In genomic region chr12:56333197-56333678, GRCh38 we compare ENCODE assay signal across 9 cellular contexts. TPM values are rescaled to one million over a fixed set of nuclear protein-coding genes. Genes with fewer than 3 reads are reported as not detected.
DNase-seq lines count a peak whose midpoint lies in the region; ATAC-seq, FAIRE-seq and TF ChIP-seq lines count a peak whose summit lies in the region.
"Had no signal": no experiment of that assay in that cellular context is flagged by ENCODE, and none has a peak within 500 bp of the region (broad histone marks: within the 10 kb centered on the region; RNA-seq: fewer than 3 reads in every experiment).

No MANE protein-coding gene starts in this region.

- SMC1A ChIA-PET in GM12878 (lab: Charles Lee; ENCODE audit: uncharacterized antibody, unreplicated experiment) = interaction anchor here (0.6 to 1.9 kb wide), 10 partner anchors 8 to 544 kb away, joined by 3 to 10 read pairs (median 3); partner anchors contain the start of genes CNPY2 and STAT2

- H3K79me2 ChIP-seq in GM12878 (ENCODE audit: control insufficient read depth, insufficient read depth, low read length) = peaks cover 14% of the 10 kb centered on the region

- H3K27ac Mint-ChIP-seq in HFFc6 (peak overlapping the region; percentile 99), type B pancreatic cell (peak overlapping the region; percentile 98)

- H2AFZ ChIP-seq in GM12878 (ENCODE audit: control insufficient read depth, low read depth, low read length) = peak overlapping the region; percentile 87

- DNase-seq in HFFc6 (no peak), GM12878 (ENCODE audit: low read depth, low spot score) (no peak), lower leg skin (ENCODE audit: low spot score in 2 of 2) (no peak), type B pancreatic cell (ENCODE audit: extremely low spot score, unreplicated experiment) (no peak), COLO829 (ENCODE audit: low spot score) (no peak), pons (ENCODE audit: low spot score) (no peak)
- no peak for DNase-seq in stimulated activated CD4-positive, alpha-beta T cell treated with anti-CD3 and anti-CD28 coated beads, Interleukin-4, amount 100 ng/mL, for 24 hours

- peak; percentile 41 for FAIRE-seq in GM12878 (lab: Jason Lieb, UNC)

- ATAC-seq in GM12878 = peak; percentile 28

- WGBS in GM12878 (ENCODE audit: insufficient coverage, insufficient replicate concordance, low lambda C conversion rate, missing lambda C conversion rate) = 4% methylated on average over 8 of the region's 8 CpGs
- 19% methylated on average over 8 of the region's 8 CpGs for whole genome bisulfite sequencing in lower leg skin, 2 donors

- H3K9me3 ChIP-seq in GM12878 (replicated peaks; ENCODE audit: control insufficient read depth, insufficient read depth, low read length) = no peaks in the 10 kb centered on the region

- TF ChIP-seq CTCF in 22Rv1 (IDR thresholded peaks at IDR 0.05) = no peak
- no peak for TF ChIP-seq CTCF in HFFc6 (IDR thresholded peaks at IDR 0.05)
- TF ChIP-seq CTCF in GM12878 (IDR thresholded peaks at IDR 0.05 in 2 of 3, conservative IDR thresholded peaks at IDR 0.05 in 1 of 3; ENCODE audit: control insufficient read depth in 2 of 3, extremely low read depth in 1 of 3, insufficient read depth in 1 of 3, low read depth in 3 of 3, low read length in 3 of 3) = no peak
- no peak for TF ChIP-seq CTCF in lower leg skin (IDR thresholded peaks at IDR 0.05)
- TF ChIP-seq CTCF in type B pancreatic cell (conservative IDR thresholded peaks at IDR 0.05) = no peak

- no peak for TF ChIP-seq EP300 in GM12878 (IDR thresholded peaks at IDR 0.05; ENCODE audit: borderline replicate concordance in 1 of 2, control insufficient read depth in 1 of 2, low read depth in 2 of 2, low read length in 2 of 2)

- POLR2A ChIA-PET in GM12878 (lab: Charles Lee) = interaction anchor here (0.5 to 11.4 kb wide), 14 partner anchors 11 to 129 kb away, joined by 3 to 140 read pairs (median 3); partner anchors contain the start of genes ANKRD52, APOF, CNPY2 and STAT2

- peak overlapping the region; percentile 94 for H3K4me2 ChIP-seq in GM12878 (ENCODE audit: control insufficient read depth, insufficient read depth)

- no peaks in the 10 kb centered on the region for H3K27me3 ChIP-seq in GM12878 (replicated peaks in 1 of 2; ENCODE audit: control insufficient read depth in 2 of 2, insufficient read depth in 2 of 2, low read length in 1 of 2)

- H3K4me1 ChIP-seq in GM12878 (ENCODE audit: control insufficient read depth, insufficient read depth, low read length) = peaks cover 19% of the 10 kb centered on the region

- intact Hi-C loops in GM12878 (cut with micrococcal nuclease; ENCODE audit: unreplicated experiment) = loop anchor here (1.0 to 5.0 kb wide), 2 partner anchors 27 to 129 kb away; partner anchors contain the start of gene STAT2
- intact Hi-C loops in lower leg skin (cut with DNase I; ENCODE audit: low total_unique reads) = no loop called here

- no peaks in the 10 kb centered on the region for H3K36me3 Mint-ChIP-seq in HFFc6 (ENCODE audit: low read depth)
- H3K36me3 Mint-ChIP-seq in type B pancreatic cell = peaks cover 4% of the 10 kb centered on the region

- peaks cover 10% of the 10 kb centered on the region for H3K27me3 Mint-ChIP-seq in HFFc6 (ENCODE audit: insufficient read depth)
- no peaks in the 10 kb centered on the region for H3K27me3 Mint-ChIP-seq in type B pancreatic cell

- peak overlapping the region; percentile 86 for H3K27ac ChIP-seq in 22Rv1
- peak overlapping the region; percentile 99 for H3K27ac ChIP-seq in GM12878 (ENCODE audit: control insufficient read depth, insufficient read depth)

- no peaks in the 10 kb centered on the region for H3K9me3 Mint-ChIP-seq in HFFc6
- H3K9me3 Mint-ChIP-seq in type B pancreatic cell = no peaks in the 10 kb centered on the region

- TF ChIP-seq RAD21 in GM12878 (IDR thresholded peaks at IDR 0.05; ENCODE audit: insufficient read depth, low read depth, low read length) = no peak

- no peaks in the 10 kb centered on the region for H4K20me1 ChIP-seq in GM12878 (ENCODE audit: control insufficient read depth, insufficient read depth)

- TSS peak; percentile 89 for BruUV-seq in GM12878 (replicated peaks; lab: Mats Ljungman, UMichigan)

- H3K4me3 ChIP-seq in GM12878 (peak overlapping the region; percentile 95), lower leg skin (ENCODE audit: low read depth, poor library complexity, severe bottlenecking) (peak overlapping the region; percentile 21)

- H3K4me3 Mint-ChIP-seq in HFFc6 = peak overlapping the region; percentile 96
- peak overlapping the region; percentile 97 for H3K4me3 Mint-ChIP-seq in type B pancreatic cell

- H3K36me3 ChIP-seq in GM12878 (ENCODE audit: control insufficient read depth in 2 of 2, insufficient read depth in 2 of 2, low read length in 1 of 2) = no peaks in the 10 kb centered on the region

- H3K9ac ChIP-seq in GM12878 (ENCODE audit: control insufficient read depth, insufficient read depth, low read length) = peak overlapping the region; percentile 99

- TF ChIP-seq POLR2A in GM12878 (IDR thresholded peaks at IDR 0.05; ENCODE audit: low read depth, low read length) (peak; percentile 22; the same call in 1 of the 2 replicates), lower leg skin (IDR thresholded peaks at IDR 0.05) (no peak)

- RAD21 ChIA-PET in GM12878 (lab: Charles Lee; ENCODE audit: unreplicated experiment) = interaction anchor here (0.8 to 2.2 kb wide), 6 partner anchors 18 to 131 kb away, joined by 3 to 18 read pairs (median 6); partner anchors contain the start of genes CNPY2, STAT2 and TIMELESS

- peaks cover 22% of the 10 kb centered on the region for H3K4me1 Mint-ChIP-seq in HFFc6 (ENCODE audit: low read depth)
- H3K4me1 Mint-ChIP-seq in type B pancreatic cell (ENCODE audit: unreplicated experiment) = peaks cover 16% of the 10 kb centered on the region

- CTCF ChIA-PET in GM12878 (lab: Yijun Ruan, JAX) = interaction anchor here (0.5 to 1.8 kb wide), 10 partner anchors 18 to 1044 kb away, joined by 3 to 20 read pairs (median 3); partner anchors contain the start of genes CNPY2, CS and STAT2

- in situ Hi-C loops in GM12878 (cut with MboI) = no loop called here

RNA-seq across cellular contexts. Expression of gene PAN2, which starts 0.6 kb away (rescaled TPM):
- 10 to 100 TPM in 5 of 6 experiments, 1 to 10 TPM in 1; 9.0 to 16.7 (median 14.6) TPM for total RNA-seq in HFFc6 (2021; fragmentation: NEBNext Ultra II Directional; extraction: Animal tissue kit (Norgen Biotek cat#: 25700))
- total RNA-seq in GM12878 (2013; cell fraction: nucleolus; rRNA removed) = 244 and 269 TPM in 2 replicates
- total RNA-seq in GM12878 (2014; rRNA removed) (33.7 and 36.4 TPM in 2 replicates), GM12878 (2014; rRNA removed; fragmentation: Illumina TruSeq; extraction: Trizol) (20.2 and 22.3 TPM in 2 replicates), GM12878 (2021) (41.2 and 41.7 TPM in 2 replicates), lower leg skin (10 to 100 TPM; 24.2 to 60.1 (median 28.9) TPM), type B pancreatic cell (ENCODE audit: low replicate concordance) (58.3 and 77.5 TPM in 2 replicates)
- 51.4 TPM for polyA plus RNA-seq in GM12878 (2011; ENCODE audit: low read depth)
- polyA plus RNA-seq in GM12878 (2011; rRNA removed) (61.8 and 64.5 TPM in 2 replicates), GM12878 (2014; fragmentation: Illumina TruSeq; extraction: Trizol) (37.0 and 46.7 TPM in 2 replicates), GM12878 (2014; fragmentation: Nextera tagmentation; extraction: Ambion mirVana) (10 to 100 TPM; 14.4 to 14.5 TPM), GM12878 (2014; rRNA removed) (41.5 and 42.4 TPM in 2 replicates), GM12878 (2016; fragmentation: Nextera tagmentation; extraction: Ambion mirVana) (10 to 100 TPM; 25.9 to 33.4 TPM)
- 37.7 and 38.3 TPM in 2 replicates for polyA plus RNA-seq in GM12878 (2011; cell fraction: cytosol; rRNA removed)
- polyA plus RNA-seq in GM12878 (2011; cell fraction: nucleus; rRNA removed) = 574 and 803 TPM in 2 replicates
- 60.8 and 71.0 TPM in 2 replicates for polyA plus RNA-seq in GM12878 (2012)
- polyA minus RNA-seq in GM12878 (2011; rRNA and poly(A)+ RNA removed) = 40.8 and 56.2 TPM in 2 replicates
- polyA minus RNA-seq in GM12878 (2011; cell fraction: cytosol; rRNA and poly(A)+ RNA removed) = 11.8 and 12.9 TPM in 2 replicates
- 95.8 and 97.1 TPM in 2 replicates for polyA minus RNA-seq in GM12878 (2011; cell fraction: nucleus; rRNA and poly(A)+ RNA removed)

RNA-seq across cellular contexts. Expression of gene IL23A, which starts 5.4 kb away (rescaled TPM):
- under 1 TPM in 1 of 6 experiments, not detected in 5; 0.38 TPM for total RNA-seq in HFFc6 (2021; fragmentation: NEBNext Ultra II Directional; extraction: Animal tissue kit (Norgen Biotek cat#: 25700))
- 2.9 and 3.3 TPM in 2 replicates for total RNA-seq in GM12878 (2013; cell fraction: nucleolus; rRNA removed)
- total RNA-seq in GM12878 (2014; rRNA removed) = 4.2 and 5.7 TPM in 2 replicates
- 4.7 and 5.6 TPM in 2 replicates for total RNA-seq in GM12878 (2014; rRNA removed; fragmentation: Illumina TruSeq; extraction: Trizol)
- 4.3 and 4.7 TPM in 2 replicates for total RNA-seq in GM12878 (2021)
- polyA plus RNA-seq in GM12878 (2011; ENCODE audit: low read depth) = 5.7 TPM
- polyA plus RNA-seq in GM12878 (2011; rRNA removed) = 3.3 and 4.0 TPM in 2 replicates
- polyA plus RNA-seq in GM12878 (2011; cell fraction: cytosol; rRNA removed) = 3.0 and 3.3 TPM in 2 replicates
- polyA plus RNA-seq in GM12878 (2011; cell fraction: nucleus; rRNA removed) = 2.2 and 3.0 TPM in 2 replicates
- 6.0 and 6.3 TPM in 2 replicates for polyA plus RNA-seq in GM12878 (2012)
- 1.6 and 5.7 TPM in 2 replicates for polyA plus RNA-seq in GM12878 (2014; fragmentation: Illumina TruSeq; extraction: Trizol)
- 10 to 100 TPM in 1 of 2 experiments, 1 to 10 TPM in 1; 7.7 to 11.1 TPM for polyA plus RNA-seq in GM12878 (2014; fragmentation: Nextera tagmentation; extraction: Ambion mirVana)
- 9.9 and 10.8 TPM in 2 replicates for polyA plus RNA-seq in GM12878 (2014; rRNA removed)
- polyA plus RNA-seq in GM12878 (2016; fragmentation: Nextera tagmentation; extraction: Ambion mirVana) = 1 to 10 TPM; 4.4 to 5.6 TPM
- polyA minus RNA-seq in GM12878 (2011; rRNA and poly(A)+ RNA removed) = 1.3 TPM in 1 of 2 replicates, not detected in the other
- 0.94 and 1.2 TPM in 2 replicates for polyA minus RNA-seq in GM12878 (2011; cell fraction: cytosol; rRNA and poly(A)+ RNA removed)
- polyA minus RNA-seq in GM12878 (2011; cell fraction: nucleus; rRNA and poly(A)+ RNA removed) = 0.48 and 2.1 TPM in 2 replicates
- under 1 TPM in 1 of 4 donors, not detected in 3; 0.45 TPM for total RNA-seq in lower leg skin
- 0.48 and 1.3 TPM in 2 replicates for total RNA-seq in type B pancreatic cell (ENCODE audit: low replicate concordance)
- total RNA-seq: glomerular endothelial cell had no signal

RNA-seq across cellular contexts. Expression of gene CNPY2, which starts 17.4 kb away (rescaled TPM):
- 100 to 1,000 TPM; 177 to 275 (median 188) TPM for total RNA-seq in HFFc6 (2021; fragmentation: NEBNext Ultra II Directional; extraction: Animal tissue kit (Norgen Biotek cat#: 25700))
- total RNA-seq in GM12878 (2013; cell fraction: nucleolus; rRNA removed) = 80.3 and 84.0 TPM in 2 replicates
- total RNA-seq in GM12878 (2014; rRNA removed) (68.2 and 70.2 TPM in 2 replicates), GM12878 (2014; rRNA removed; fragmentation: Illumina TruSeq; extraction: Trizol) (63.9 and 73.6 TPM in 2 replicates), GM12878 (2021) (75.0 and 93.7 TPM in 2 replicates), lower leg skin (10 to 100 TPM; 23.3 to 40.9 (median 37.7) TPM), type B pancreatic cell (ENCODE audit: low replicate concordance) (194 and 217 TPM in 2 replicates)
- polyA plus RNA-seq in GM12878 (2011; ENCODE audit: low read depth) = 70.9 TPM
- polyA plus RNA-seq in GM12878 (2011; rRNA removed) (125 and 131 TPM in 2 replicates), GM12878 (2014; fragmentation: Illumina TruSeq; extraction: Trizol) (77.7 and 81.8 TPM in 2 replicates), GM12878 (2014; fragmentation: Nextera tagmentation; extraction: Ambion mirVana) (10 to 100 TPM; 25.0 to 50.3 TPM), GM12878 (2014; rRNA removed) (91.8 and 101 TPM in 2 replicates), GM12878 (2016; fragmentation: Nextera tagmentation; extraction: Ambion mirVana) (100 to 1,000 TPM; 264 to 276 TPM)
- polyA plus RNA-seq in GM12878 (2011; cell fraction: cytosol; rRNA removed) = 102 and 103 TPM in 2 replicates
- 60.1 and 60.3 TPM in 2 replicates for polyA plus RNA-seq in GM12878 (2011; cell fraction: nucleus; rRNA removed)
- 69.2 and 98.1 TPM in 2 replicates for polyA plus RNA-seq in GM12878 (2012)
- 59.5 and 97.1 TPM in 2 replicates for polyA minus RNA-seq in GM12878 (2011; rRNA and poly(A)+ RNA removed)
- polyA minus RNA-seq in GM12878 (2011; cell fraction: cytosol; rRNA and poly(A)+ RNA removed) = 16.9 and 22.7 TPM in 2 replicates
- polyA minus RNA-seq in GM12878 (2011; cell fraction: nucleus; rRNA and poly(A)+ RNA removed) = 19.9 and 26.8 TPM in 2 replicates

RNA-seq across cellular contexts. Expression of gene STAT2, which starts 26.7 kb away (rescaled TPM):
- total RNA-seq in HFFc6 (2021; fragmentation: NEBNext Ultra II Directional; extraction: Animal tissue kit (Norgen Biotek cat#: 25700)) = 100 to 1,000 TPM in 2 of 6 experiments, 10 to 100 TPM in 4; 78.6 to 105 (median 95.2) TPM
- 263 and 291 TPM in 2 replicates for total RNA-seq in GM12878 (2013; cell fraction: nucleolus; rRNA removed)
- total RNA-seq in GM12878 (2014; rRNA removed) = 101 and 114 TPM in 2 replicates
- 66.4 and 69.3 TPM in 2 replicates for total RNA-seq in GM12878 (2014; rRNA removed; fragmentation: Illumina TruSeq; extraction: Trizol)
- total RNA-seq in GM12878 (2021) = 93.7 and 97.9 TPM in 2 replicates
- 152 TPM for polyA plus RNA-seq in GM12878 (2011; ENCODE audit: low read depth)
- polyA plus RNA-seq in GM12878 (2011; rRNA removed) = 91.5 and 106 TPM in 2 replicates
- polyA plus RNA-seq in GM12878 (2011; cell fraction: cytosol; rRNA removed) = 79.2 and 117 TPM in 2 replicates
- 273 and 284 TPM in 2 replicates for polyA plus RNA-seq in GM12878 (2011; cell fraction: nucleus; rRNA removed)
- 89.4 and 93.7 TPM in 2 replicates for polyA plus RNA-seq in GM12878 (2012)
- polyA plus RNA-seq in GM12878 (2014; fragmentation: Illumina TruSeq; extraction: Trizol) = 74.9 and 91.9 TPM in 2 replicates
- 10 to 100 TPM; 16.9 to 23.5 TPM for polyA plus RNA-seq in GM12878 (2014; fragmentation: Nextera tagmentation; extraction: Ambion mirVana)
- 90.4 and 94.4 TPM in 2 replicates for polyA plus RNA-seq in GM12878 (2014; rRNA removed)
- 10 to 100 TPM; 76.5 to 79.2 TPM for polyA plus RNA-seq in GM12878 (2016; fragmentation: Nextera tagmentation; extraction: Ambion mirVana)
- polyA minus RNA-seq in GM12878 (2011; rRNA and poly(A)+ RNA removed) = 144 and 156 TPM in 2 replicates
- 46.2 and 48.0 TPM in 2 replicates for polyA minus RNA-seq in GM12878 (2011; cell fraction: cytosol; rRNA and poly(A)+ RNA removed)
- polyA minus RNA-seq in GM12878 (2011; cell fraction: nucleus; rRNA and poly(A)+ RNA removed) = 141 and 174 TPM in 2 replicates
- 10 to 100 TPM; 60.8 to 98.4 (median 92.5) TPM for total RNA-seq in lower leg skin
- total RNA-seq in type B pancreatic cell (ENCODE audit: low replicate concordance) = 132 and 139 TPM in 2 replicates

RNA-seq across cellular contexts. Expression of gene APOF, which starts 29.4 kb away (rescaled TPM):
- total RNA-seq in HFFc6 (2021; fragmentation: NEBNext Ultra II Directional; extraction: Animal tissue kit (Norgen Biotek cat#: 25700)) = not detected
- total RNA-seq in GM12878 (2013; cell fraction: nucleolus; rRNA removed) = not detected in 2 replicates
- total RNA-seq in GM12878 (2014; rRNA removed) = 0.11 TPM in 1 of 2 replicates, not detected in the other
- not detected in 2 replicates for total RNA-seq in GM12878 (2014; rRNA removed; fragmentation: Illumina TruSeq; extraction: Trizol)
- not detected in 2 replicates for total RNA-seq in GM12878 (2021)
- polyA plus RNA-seq in GM12878 (2011; ENCODE audit: low read depth) = not detected
- not detected in 2 replicates for polyA plus RNA-seq in GM12878 (2011; rRNA removed)
- polyA plus RNA-seq in GM12878 (2011; cell fraction: cytosol; rRNA removed) = not detected in 2 replicates
- polyA plus RNA-seq in GM12878 (2011; cell fraction: nucleus; rRNA removed) = not detected in 2 replicates
- 0.06 and 0.12 TPM in 2 replicates for polyA plus RNA-seq in GM12878 (2012)
- polyA plus RNA-seq in GM12878 (2014; fragmentation: Illumina TruSeq; extraction: Trizol) = 0.04 TPM in 1 of 2 replicates, not detected in the other
- under 1 TPM; 0.13 to 0.19 TPM for polyA plus RNA-seq in GM12878 (2014; fragmentation: Nextera tagmentation; extraction: Ambion mirVana)
- polyA plus RNA-seq in GM12878 (2014; rRNA removed) = 0.05 TPM in 1 of 2 replicates, not detected in the other
- polyA plus RNA-seq in GM12878 (2016; fragmentation: Nextera tagmentation; extraction: Ambion mirVana) = not detected
- polyA minus RNA-seq in GM12878 (2011; rRNA and poly(A)+ RNA removed) = not detected in 2 replicates
- polyA minus RNA-seq in GM12878 (2011; cell fraction: cytosol; rRNA and poly(A)+ RNA removed) = not detected in 2 replicates
- polyA minus RNA-seq in GM12878 (2011; cell fraction: nucleus; rRNA and poly(A)+ RNA removed) = not detected in 2 replicates
- not detected for total RNA-seq in lower leg skin
- not detected in 2 replicates for total RNA-seq in type B pancreatic cell (ENCODE audit: low replicate concordance)
- total RNA-seq: glomerular endothelial cell had no signal
